Comparison of ENCODE assay signal across 1 cellular context in the genomic region with DNA sequence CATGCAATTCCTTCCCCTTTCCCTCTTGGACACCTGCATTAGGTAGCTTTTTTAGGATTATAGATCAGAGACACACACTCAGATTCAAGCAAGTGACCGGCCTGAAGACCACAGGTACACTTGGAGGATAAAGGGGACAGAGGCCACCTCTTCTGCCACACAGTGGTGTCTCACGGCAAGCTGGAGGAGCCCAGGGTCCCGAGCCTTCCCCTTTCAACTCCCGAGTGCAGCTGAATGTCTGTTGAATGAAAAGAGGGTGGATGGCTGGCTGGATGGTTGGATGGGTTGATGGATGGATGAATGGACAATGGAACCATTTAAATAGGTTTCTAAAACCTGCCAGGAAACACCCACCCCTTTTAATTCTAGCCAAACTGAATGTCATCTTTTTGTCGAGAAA.
TF ChIP-seq lines count a peak whose summit lies in the region.

No MANE protein-coding gene starts in this region.

TF ChIP-seq in K562, 482 proteins besides CTCF, POLR2A, EP300 and RAD21 (continued from another document):
- TF ChIP-seq, protein P1, sequence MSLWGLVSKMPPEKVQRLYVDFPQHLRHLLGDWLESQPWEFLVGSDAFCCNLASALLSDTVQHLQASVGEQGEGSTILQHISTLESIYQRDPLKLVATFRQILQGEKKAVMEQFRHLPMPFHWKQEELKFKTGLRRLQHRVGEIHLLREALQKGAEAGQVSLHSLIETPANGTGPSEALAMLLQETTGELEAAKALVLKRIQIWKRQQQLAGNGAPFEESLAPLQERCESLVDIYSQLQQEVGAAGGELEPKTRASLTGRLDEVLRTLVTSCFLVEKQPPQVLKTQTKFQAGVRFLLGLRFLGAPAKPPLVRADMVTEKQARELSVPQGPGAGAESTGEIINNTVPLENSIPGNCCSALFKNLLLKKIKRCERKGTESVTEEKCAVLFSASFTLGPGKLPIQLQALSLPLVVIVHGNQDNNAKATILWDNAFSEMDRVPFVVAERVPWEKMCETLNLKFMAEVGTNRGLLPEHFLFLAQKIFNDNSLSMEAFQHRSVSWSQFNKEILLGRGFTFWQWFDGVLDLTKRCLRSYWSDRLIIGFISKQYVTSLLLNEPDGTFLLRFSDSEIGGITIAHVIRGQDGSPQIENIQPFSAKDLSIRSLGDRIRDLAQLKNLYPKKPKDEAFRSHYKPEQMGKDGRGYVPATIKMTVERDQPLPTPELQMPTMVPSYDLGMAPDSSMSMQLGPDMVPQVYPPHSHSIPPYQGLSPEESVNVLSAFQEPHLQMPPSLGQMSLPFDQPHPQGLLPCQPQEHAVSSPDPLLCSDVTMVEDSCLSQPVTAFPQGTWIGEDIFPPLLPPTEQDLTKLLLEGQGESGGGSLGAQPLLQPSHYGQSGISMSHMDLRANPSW (CRISPR knock-in tag; IDR thresholded peaks at IDR 0.05), result no peak
- TF ChIP-seq KLF13 (tag; IDR thresholded peaks at IDR 0.05; ENCODE audit: borderline replicate concordance, low read depth) (no peak), CAMTA2 (CRISPR knock-in tag; conservative IDR thresholded peaks at IDR 0.05) (no peak), ZNF766 (CRISPR knock-in tag; conservative IDR thresholded peaks at IDR 0.05) (no peak), NFYB (IDR thresholded peaks at IDR 0.05; ENCODE audit: extremely low read depth, insufficient read length) (no peak), ZNF668 (CRISPR knock-in tag; IDR thresholded peaks at IDR 0.05) (no peak), DNMT1 (IDR thresholded peaks at IDR 0.05) (no peak), TCF3 (CRISPR knock-in tag; IDR thresholded peaks at IDR 0.05) (no peak)
- TF ChIP-seq, protein P2, sequence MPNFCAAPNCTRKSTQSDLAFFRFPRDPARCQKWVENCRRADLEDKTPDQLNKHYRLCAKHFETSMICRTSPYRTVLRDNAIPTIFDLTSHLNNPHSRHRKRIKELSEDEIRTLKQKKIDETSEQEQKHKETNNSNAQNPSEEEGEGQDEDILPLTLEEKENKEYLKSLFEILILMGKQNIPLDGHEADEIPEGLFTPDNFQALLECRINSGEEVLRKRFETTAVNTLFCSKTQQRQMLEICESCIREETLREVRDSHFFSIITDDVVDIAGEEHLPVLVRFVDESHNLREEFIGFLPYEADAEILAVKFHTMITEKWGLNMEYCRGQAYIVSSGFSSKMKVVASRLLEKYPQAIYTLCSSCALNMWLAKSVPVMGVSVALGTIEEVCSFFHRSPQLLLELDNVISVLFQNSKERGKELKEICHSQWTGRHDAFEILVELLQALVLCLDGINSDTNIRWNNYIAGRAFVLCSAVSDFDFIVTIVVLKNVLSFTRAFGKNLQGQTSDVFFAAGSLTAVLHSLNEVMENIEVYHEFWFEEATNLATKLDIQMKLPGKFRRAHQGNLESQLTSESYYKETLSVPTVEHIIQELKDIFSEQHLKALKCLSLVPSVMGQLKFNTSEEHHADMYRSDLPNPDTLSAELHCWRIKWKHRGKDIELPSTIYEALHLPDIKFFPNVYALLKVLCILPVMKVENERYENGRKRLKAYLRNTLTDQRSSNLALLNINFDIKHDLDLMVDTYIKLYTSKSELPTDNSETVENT (CRISPR knock-in tag; IDR thresholded peaks at IDR 0.05), result no peak
